In the genomic region with DNA sequence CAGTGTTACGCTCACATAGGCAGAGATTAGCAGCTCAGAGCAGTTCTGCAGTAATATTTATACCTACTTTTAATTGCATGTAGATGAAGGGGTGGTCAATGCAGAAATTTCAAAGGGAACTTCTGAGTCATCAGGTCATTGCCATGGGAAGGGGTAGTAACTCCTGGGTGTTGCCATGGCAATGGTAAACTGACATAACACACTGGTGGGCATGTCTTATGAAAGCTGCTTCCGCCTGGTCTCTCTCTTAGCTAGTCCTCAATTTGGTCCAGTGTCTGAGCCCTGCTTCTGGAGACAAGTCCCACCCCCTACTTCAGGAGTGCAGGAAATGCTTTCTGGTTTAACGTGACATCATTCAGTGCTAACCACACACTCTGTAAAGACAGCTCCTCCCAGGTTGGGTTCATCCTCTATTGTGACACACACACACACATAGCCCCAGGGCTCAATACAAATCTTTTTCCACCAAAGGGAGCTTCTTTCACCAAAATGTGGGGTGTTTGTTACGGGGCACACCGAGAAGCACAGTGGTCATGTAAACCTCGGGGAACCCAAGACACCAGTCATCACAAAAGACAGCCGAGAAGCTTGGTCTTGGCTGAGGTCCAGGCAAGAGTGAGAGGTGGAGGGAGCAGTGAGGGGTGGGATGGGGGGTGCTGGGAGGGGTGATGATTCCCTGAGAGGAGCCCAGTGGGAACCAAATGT, we compare ENCODE assay signal across 1 cellular context.
A peak's percentile ranks its signal among the peaks of the same experiment; 100 is the strongest.
TF ChIP-seq lines count a peak whose summit lies in the region.

No MANE protein-coding gene starts in this region.

TF ChIP-seq in HEK293, 187 proteins besides CTCF, POLR2A, EP300 and RAD21 (continued from another document and continues in another):
- TF ChIP-seq ZNF529 (tag by site-specific recombination; IDR thresholded peaks at IDR 0.05; ENCODE audit: insufficient replicate concordance) (no peak), KLF1 (tag by site-specific recombination; IDR thresholded peaks at IDR 0.05) (peak; percentile 80), ZNF324 (tag by site-specific recombination; IDR thresholded peaks at IDR 0.05) (peak; percentile 83; the same call in 1 of the 2 replicates), SP3 (tag by site-specific recombination; IDR thresholded peaks at IDR 0.05) (no peak; the same call in 1 of the 2 replicates), ZFHX2 (tag by site-specific recombination; conservative IDR thresholded peaks at IDR 0.05) (0 out of 2 replicates have a peak, but pooled peaks have one; percentile 7), ZNF175 (tag by site-specific recombination; IDR thresholded peaks at IDR 0.05) (no peak), SP7 (tag by site-specific recombination; IDR thresholded peaks at IDR 0.05) (peak; percentile 98), ZNF629 (tag by site-specific recombination; IDR thresholded peaks at IDR 0.05) (peak; percentile 97), ZNF114 (tag by site-specific recombination; IDR thresholded peaks at IDR 0.05) (no peak), GLIS2 (tag by site-specific recombination; IDR thresholded peaks at IDR 0.05) (0 out of 2 replicates have a peak, but pooled peaks have one; percentile 5), IKZF3 (tag by site-specific recombination; IDR thresholded peaks at IDR 0.05) (0 out of 2 replicates have a peak, but pooled peaks have one; percentile 20), ZNF792 (tag by site-specific recombination; IDR thresholded peaks at IDR 0.05) (no peak), KLF9 (tag by site-specific recombination; IDR thresholded peaks at IDR 0.05; ENCODE audit: low read depth) (peak; percentile 44; the same call in 1 of the 2 replicates), REPIN1 (tag by site-specific recombination; IDR thresholded peaks at IDR 0.05; ENCODE audit: low read depth) (no peak), ZNF155 (tag by site-specific recombination; IDR thresholded peaks at IDR 0.05) (no peak), ZNF274 (IDR thresholded peaks at IDR 0.05; ENCODE audit: low read length) (no peak), ZNF274 (tag by site-specific recombination; IDR thresholded peaks at IDR 0.05; ENCODE audit: borderline replicate concordance) (no peak), ZBTB7A (tag by site-specific recombination; IDR thresholded peaks at IDR 0.05; ENCODE audit: low read depth) (no peak), ZSCAN23 (tag by site-specific recombination; IDR thresholded peaks at IDR 0.05) (peak; percentile 76; the same call in 1 of the 2 replicates), ZBTB17 (tag by site-specific recombination; IDR thresholded peaks at IDR 0.05) (0 out of 2 replicates have a peak, but pooled peaks have one; percentile 40), MYNN (tag by site-specific recombination; IDR thresholded peaks at IDR 0.05; ENCODE audit: borderline replicate concordance) (peak; percentile 72; the same call in 1 of the 2 replicates), WT1 (tag by site-specific recombination; IDR thresholded peaks at IDR 0.05) (peak; percentile 93), ZNF664 (tag by site-specific recombination; IDR thresholded peaks at IDR 0.05) (no peak), ZNF473 (tag by site-specific recombination; IDR thresholded peaks at IDR 0.05) (no peak)
- TF ChIP-seq, protein P1, sequence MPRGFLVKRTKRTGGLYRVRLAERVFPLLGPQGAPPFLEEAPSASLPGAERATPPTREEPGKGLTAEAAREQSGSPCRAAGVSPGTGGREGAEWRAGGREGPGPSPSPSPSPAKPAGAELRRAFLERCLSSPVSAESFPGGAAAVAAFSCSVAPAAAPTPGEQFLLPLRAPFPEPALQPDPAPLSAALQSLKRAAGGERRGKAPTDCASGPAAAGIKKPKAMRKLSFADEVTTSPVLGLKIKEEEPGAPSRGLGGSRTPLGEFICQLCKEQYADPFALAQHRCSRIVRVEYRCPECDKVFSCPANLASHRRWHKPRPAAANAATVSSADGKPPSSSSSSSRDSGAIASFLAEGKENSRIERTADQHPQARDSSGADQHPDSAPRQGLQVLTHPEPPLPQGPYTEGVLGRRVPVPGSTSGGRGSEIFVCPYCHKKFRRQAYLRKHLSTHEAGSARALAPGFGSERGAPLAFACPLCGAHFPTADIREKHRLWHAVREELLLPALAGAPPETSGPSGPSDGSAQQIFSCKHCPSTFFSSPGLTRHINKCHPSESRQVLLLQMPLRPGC (tag by site-specific recombination; IDR thresholded peaks at IDR 0.05): peak; percentile 45
- TF ChIP-seq, protein P2, sequence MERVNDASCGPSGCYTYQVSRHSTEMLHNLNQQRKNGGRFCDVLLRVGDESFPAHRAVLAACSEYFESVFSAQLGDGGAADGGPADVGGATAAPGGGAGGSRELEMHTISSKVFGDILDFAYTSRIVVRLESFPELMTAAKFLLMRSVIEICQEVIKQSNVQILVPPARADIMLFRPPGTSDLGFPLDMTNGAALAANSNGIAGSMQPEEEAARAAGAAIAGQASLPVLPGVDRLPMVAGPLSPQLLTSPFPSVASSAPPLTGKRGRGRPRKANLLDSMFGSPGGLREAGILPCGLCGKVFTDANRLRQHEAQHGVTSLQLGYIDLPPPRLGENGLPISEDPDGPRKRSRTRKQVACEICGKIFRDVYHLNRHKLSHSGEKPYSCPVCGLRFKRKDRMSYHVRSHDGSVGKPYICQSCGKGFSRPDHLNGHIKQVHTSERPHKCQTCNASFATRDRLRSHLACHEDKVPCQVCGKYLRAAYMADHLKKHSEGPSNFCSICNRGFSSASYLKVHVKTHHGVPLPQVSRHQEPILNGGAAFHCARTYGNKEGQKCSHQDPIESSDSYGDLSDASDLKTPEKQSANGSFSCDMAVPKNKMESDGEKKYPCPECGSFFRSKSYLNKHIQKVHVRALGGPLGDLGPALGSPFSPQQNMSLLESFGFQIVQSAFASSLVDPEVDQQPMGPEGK (tag by site-specific recombination; IDR thresholded peaks at IDR 0.05): peak; percentile 72
- TF ChIP-seq, protein P3, sequence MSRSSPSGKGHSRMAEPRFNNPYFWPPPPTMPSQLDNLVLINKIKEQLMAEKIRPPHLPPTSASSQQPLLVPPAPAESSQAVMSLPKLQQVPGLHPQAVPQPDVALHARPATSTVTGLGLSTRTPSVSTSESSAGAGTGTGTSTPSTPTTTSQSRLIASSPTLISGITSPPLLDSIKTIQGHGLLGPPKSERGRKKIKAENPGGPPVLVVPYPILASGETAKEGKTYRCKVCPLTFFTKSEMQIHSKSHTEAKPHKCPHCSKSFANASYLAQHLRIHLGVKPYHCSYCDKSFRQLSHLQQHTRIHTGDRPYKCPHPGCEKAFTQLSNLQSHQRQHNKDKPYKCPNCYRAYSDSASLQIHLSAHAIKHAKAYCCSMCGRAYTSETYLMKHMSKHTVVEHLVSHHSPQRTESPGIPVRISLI (tag by site-specific recombination; IDR thresholded peaks at IDR 0.05): no peak
- TF ChIP-seq, protein P4, sequence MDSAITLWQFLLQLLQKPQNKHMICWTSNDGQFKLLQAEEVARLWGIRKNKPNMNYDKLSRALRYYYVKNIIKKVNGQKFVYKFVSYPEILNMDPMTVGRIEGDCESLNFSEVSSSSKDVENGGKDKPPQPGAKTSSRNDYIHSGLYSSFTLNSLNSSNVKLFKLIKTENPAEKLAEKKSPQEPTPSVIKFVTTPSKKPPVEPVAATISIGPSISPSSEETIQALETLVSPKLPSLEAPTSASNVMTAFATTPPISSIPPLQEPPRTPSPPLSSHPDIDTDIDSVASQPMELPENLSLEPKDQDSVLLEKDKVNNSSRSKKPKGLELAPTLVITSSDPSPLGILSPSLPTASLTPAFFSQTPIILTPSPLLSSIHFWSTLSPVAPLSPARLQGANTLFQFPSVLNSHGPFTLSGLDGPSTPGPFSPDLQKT (IDR thresholded peaks at IDR 0.05; ENCODE audit: borderline replicate concordance, low read depth, low read length): no peak
- TF ChIP-seq, protein P5, sequence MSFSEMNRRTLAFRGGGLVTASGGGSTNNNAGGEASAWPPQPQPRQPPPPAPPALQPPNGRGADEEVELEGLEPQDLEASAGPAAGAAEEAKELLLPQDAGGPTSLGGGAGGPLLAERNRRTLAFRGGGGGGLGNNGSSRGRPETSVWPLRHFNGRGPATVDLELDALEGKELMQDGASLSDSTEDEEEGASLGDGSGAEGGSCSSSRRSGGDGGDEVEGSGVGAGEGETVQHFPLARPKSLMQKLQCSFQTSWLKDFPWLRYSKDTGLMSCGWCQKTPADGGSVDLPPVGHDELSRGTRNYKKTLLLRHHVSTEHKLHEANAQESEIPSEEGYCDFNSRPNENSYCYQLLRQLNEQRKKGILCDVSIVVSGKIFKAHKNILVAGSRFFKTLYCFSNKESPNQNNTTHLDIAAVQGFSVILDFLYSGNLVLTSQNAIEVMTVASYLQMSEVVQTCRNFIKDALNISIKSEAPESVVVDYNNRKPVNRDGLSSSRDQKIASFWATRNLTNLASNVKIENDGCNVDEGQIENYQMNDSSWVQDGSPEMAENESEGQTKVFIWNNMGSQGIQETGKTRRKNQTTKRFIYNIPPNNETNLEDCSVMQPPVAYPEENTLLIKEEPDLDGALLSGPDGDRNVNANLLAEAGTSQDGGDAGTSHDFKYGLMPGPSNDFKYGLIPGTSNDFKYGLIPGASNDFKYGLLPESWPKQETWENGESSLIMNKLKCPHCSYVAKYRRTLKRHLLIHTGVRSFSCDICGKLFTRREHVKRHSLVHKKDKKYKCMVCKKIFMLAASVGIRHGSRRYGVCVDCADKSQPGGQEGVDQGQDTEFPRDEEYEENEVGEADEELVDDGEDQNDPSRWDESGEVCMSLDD (tag by site-specific recombination; IDR thresholded peaks at IDR 0.05): peak; percentile 73; the same call in 1 of the 2 replicates
- TF ChIP-seq, protein P6, sequence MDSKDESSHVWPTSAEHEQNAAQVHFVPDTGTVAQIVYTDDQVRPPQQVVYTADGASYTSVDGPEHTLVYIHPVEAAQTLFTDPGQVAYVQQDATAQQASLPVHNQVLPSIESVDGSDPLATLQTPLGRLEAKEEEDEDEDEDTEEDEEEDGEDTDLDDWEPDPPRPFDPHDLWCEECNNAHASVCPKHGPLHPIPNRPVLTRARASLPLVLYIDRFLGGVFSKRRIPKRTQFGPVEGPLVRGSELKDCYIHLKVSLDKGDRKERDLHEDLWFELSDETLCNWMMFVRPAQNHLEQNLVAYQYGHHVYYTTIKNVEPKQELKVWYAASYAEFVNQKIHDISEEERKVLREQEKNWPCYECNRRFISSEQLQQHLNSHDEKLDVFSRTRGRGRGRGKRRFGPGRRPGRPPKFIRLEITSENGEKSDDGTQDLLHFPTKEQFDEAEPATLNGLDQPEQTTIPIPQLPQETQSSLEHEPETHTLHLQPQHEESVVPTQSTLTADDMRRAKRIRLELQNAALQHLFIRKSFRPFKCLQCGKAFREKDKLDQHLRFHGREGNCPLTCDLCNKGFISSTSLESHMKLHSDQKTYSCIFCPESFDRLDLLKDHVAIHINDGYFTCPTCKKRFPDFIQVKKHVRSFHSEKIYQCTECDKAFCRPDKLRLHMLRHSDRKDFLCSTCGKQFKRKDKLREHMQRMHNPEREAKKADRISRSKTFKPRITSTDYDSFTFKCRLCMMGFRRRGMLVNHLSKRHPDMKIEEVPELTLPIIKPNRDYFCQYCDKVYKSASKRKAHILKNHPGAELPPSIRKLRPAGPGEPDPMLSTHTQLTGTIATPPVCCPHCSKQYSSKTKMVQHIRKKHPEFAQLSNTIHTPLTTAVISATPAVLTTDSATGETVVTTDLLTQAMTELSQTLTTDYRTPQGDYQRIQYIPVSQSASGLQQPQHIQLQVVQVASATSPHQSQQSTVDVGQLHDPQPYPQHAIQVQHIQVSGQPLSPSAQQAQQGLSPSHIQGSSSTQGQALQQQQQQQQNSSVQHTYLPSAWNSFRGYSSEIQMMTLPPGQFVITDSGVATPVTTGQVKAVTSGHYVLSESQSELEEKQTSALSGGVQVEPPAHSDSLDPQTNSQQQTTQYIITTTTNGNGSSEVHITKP (tag by site-specific recombination; IDR thresholded peaks at IDR 0.05): peak; percentile 77
- TF ChIP-seq, protein P7, sequence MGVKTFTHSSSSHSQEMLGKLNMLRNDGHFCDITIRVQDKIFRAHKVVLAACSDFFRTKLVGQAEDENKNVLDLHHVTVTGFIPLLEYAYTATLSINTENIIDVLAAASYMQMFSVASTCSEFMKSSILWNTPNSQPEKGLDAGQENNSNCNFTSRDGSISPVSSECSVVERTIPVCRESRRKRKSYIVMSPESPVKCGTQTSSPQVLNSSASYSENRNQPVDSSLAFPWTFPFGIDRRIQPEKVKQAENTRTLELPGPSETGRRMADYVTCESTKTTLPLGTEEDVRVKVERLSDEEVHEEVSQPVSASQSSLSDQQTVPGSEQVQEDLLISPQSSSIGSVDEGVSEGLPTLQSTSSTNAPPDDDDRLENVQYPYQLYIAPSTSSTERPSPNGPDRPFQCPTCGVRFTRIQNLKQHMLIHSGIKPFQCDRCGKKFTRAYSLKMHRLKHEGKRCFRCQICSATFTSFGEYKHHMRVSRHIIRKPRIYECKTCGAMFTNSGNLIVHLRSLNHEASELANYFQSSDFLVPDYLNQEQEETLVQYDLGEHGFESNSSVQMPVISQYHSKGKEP (tag by site-specific recombination; IDR thresholded peaks at IDR 0.05): peak; percentile 61; the same call in 1 of the 2 replicates
- TF ChIP-seq, protein P8, sequence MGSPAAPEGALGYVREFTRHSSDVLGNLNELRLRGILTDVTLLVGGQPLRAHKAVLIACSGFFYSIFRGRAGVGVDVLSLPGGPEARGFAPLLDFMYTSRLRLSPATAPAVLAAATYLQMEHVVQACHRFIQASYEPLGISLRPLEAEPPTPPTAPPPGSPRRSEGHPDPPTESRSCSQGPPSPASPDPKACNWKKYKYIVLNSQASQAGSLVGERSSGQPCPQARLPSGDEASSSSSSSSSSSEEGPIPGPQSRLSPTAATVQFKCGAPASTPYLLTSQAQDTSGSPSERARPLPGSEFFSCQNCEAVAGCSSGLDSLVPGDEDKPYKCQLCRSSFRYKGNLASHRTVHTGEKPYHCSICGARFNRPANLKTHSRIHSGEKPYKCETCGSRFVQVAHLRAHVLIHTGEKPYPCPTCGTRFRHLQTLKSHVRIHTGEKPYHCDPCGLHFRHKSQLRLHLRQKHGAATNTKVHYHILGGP (tag by site-specific recombination; IDR thresholded peaks at IDR 0.05): no peak
- TF ChIP-seq, protein P9, sequence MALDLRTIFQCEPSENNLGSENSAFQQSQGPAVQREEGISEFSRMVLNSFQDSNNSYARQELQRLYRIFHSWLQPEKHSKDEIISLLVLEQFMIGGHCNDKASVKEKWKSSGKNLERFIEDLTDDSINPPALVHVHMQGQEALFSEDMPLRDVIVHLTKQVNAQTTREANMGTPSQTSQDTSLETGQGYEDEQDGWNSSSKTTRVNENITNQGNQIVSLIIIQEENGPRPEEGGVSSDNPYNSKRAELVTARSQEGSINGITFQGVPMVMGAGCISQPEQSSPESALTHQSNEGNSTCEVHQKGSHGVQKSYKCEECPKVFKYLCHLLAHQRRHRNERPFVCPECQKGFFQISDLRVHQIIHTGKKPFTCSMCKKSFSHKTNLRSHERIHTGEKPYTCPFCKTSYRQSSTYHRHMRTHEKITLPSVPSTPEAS (tag by site-specific recombination; IDR thresholded peaks at IDR 0.05): peak; percentile 89
- TF ChIP-seq, protein P10, sequence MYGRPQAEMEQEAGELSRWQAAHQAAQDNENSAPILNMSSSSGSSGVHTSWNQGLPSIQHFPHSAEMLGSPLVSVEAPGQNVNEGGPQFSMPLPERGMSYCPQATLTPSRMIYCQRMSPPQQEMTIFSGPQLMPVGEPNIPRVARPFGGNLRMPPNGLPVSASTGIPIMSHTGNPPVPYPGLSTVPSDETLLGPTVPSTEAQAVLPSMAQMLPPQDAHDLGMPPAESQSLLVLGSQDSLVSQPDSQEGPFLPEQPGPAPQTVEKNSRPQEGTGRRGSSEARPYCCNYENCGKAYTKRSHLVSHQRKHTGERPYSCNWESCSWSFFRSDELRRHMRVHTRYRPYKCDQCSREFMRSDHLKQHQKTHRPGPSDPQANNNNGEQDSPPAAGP (tag by site-specific recombination; IDR thresholded peaks at IDR 0.05): peak; percentile 74; the same call in 1 of the 2 replicates
